1 cellular context compared by ENCODE assay signal in the genomic region with DNA sequence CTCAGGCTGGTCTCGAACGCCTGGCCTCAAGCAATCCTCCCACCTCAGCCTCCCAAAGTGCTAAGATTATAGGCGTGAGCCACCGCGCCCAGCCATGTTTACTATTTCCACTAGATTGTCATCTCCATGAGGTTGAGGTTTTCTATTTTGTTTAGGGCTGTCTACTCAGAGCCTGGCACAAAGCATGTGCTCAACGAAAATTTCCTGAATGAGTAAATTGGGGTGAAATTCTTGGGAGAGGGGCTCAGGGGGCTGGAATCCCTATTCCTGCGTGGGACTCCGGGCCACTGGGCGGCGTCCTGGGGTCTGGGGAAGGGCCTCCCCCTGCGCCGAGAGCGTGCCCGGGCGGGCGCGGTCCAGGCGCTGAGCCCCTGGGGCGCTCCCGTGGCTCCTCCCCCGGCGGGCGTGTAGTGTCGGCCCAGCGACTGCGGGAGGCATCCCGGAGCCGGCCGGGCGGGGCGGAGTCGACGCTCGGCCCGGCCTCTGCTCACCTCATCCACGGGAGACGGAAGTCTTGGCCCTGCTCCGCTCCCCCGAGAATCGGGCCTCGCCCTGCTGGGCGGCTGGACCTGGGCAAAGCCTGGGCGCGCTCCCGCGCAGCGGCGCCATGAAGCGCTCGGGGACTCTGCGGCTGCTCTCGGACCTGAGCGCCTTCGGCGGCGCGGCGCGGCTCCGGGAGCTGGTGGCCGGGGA.
A peak's percentile ranks its signal among the peaks of the same experiment; 100 is the strongest.
TF ChIP-seq lines count a peak whose summit lies in the region.

A gene (plus strand): TSS at position 482 of the 693 bp plus-strand sequence. CDS start 126 bp downstream, at position 608.

TF ChIP-seq in HCT116, 20 proteins besides CTCF, POLR2A, EP300 and RAD21 (continued from another document):
- TF ChIP-seq YY1 (IDR thresholded peaks at IDR 0.05; ENCODE audit: extremely low read depth, insufficient replicate concordance, low read depth, low read length) (peak; percentile 82), POLR2AphosphoS5 (IDR thresholded peaks at IDR 0.05; ENCODE audit: low read depth, low read length) (peak; percentile 99), TCF7L2 (IDR thresholded peaks at IDR 0.05; ENCODE audit: borderline replicate concordance, extremely low read depth, insufficient read depth, insufficient read length) (peak; percentile 49)
- TF ChIP-seq, protein P1, sequence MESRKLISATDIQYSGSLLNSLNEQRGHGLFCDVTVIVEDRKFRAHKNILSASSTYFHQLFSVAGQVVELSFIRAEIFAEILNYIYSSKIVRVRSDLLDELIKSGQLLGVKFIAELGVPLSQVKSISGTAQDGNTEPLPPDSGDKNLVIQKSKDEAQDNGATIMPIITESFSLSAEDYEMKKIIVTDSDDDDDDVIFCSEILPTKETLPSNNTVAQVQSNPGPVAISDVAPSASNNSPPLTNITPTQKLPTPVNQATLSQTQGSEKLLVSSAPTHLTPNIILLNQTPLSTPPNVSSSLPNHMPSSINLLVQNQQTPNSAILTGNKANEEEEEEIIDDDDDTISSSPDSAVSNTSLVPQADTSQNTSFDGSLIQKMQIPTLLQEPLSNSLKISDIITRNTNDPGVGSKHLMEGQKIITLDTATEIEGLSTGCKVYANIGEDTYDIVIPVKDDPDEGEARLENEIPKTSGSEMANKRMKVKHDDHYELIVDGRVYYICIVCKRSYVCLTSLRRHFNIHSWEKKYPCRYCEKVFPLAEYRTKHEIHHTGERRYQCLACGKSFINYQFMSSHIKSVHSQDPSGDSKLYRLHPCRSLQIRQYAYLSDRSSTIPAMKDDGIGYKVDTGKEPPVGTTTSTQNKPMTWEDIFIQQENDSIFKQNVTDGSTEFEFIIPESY (IDR thresholded peaks at IDR 0.05; ENCODE audit: extremely low read depth, insufficient replicate concordance, low read length), result peak; percentile 15
TF ChIP-seq in HCT116: peak in this region for 4.
